Comparison of ENCODE assay signal across 1 cellular context in genomic region chr16:66525396-66526180, GRCh38.
TF ChIP-seq lines count a peak whose summit lies in the region.

No MANE protein-coding gene starts in this region.

TF ChIP-seq in H1, 55 proteins besides CTCF, POLR2A, EP300 and RAD21:
- TF ChIP-seq ATF3 (IDR thresholded peaks at IDR 0.05; ENCODE audit: insufficient read depth, low read depth, low read length) = no peak
- TF ChIP-seq CHD7 (IDR thresholded peaks at IDR 0.05; ENCODE audit: insufficient replicate concordance, low read length) = no peak
- TF ChIP-seq SIN3A (conservative IDR thresholded peaks at IDR 0.05 in 1 of 2, IDR thresholded peaks at IDR 0.05 in 1 of 2; ENCODE audit: low read depth in 1 of 2, low read length in 2 of 2) = no peak
- no peak for TF ChIP-seq SAP30 (IDR thresholded peaks at IDR 0.05; ENCODE audit: insufficient read depth, insufficient replicate concordance, low read length)
- no peak for TF ChIP-seq SP1 (IDR thresholded peaks at IDR 0.05; ENCODE audit: low read depth, low read length)
- no peak for TF ChIP-seq MAFK (IDR thresholded peaks at IDR 0.05; ENCODE audit: low read depth, low read length)
- no peak for TF ChIP-seq TEAD4 (IDR thresholded peaks at IDR 0.05; ENCODE audit: low read depth, low read length)
- TF ChIP-seq TBP (IDR thresholded peaks at IDR 0.05; ENCODE audit: low read depth, low read length) = no peak
- TF ChIP-seq KDM4A (IDR thresholded peaks at IDR 0.05; ENCODE audit: low read depth, low read length, severe bottlenecking) = no peak
- no peak for TF ChIP-seq CTBP2 (IDR thresholded peaks at IDR 0.05; ENCODE audit: borderline replicate concordance, insufficient read depth, insufficient read length, low read length)
TF ChIP-seq in H1: peak in this region for 0.
